ENCODE assay signal across 10 cellular contexts in genomic region chr5:40385544-40385943, GRCh38.
DNase-seq lines count a peak whose midpoint lies in the region; ATAC-seq, FAIRE-seq and TF ChIP-seq lines count a peak whose summit lies in the region.
"Had no signal": no experiment of that assay in that cellular context is flagged by ENCODE, and none has a peak within 500 bp of the region (broad histone marks: within the 10 kb centered on the region; RNA-seq: fewer than 3 reads in every experiment).

No MANE protein-coding gene starts in this region.

- H2AK5ac ChIP-seq in mesenchymal stem cell (ENCODE audit: low read length, severe bottlenecking) = peak overlapping the region; percentile 59

- H3K4me3 Mint-ChIP-seq in activated naive CD8-positive, alpha-beta T cell = peak overlapping the region; percentile 18

- peak overlapping the region in 1 of 2 experiments; percentile 48 for H3K14ac ChIP-seq in mesenchymal stem cell (ENCODE audit: low read length in 2 of 2)

- no peak overlapping the region for H3K4me2 ChIP-seq in mesenchymal stem cell (ENCODE audit: low read length, poor library complexity, severe bottlenecking)

- peaks cover 2% of the 10 kb centered on the region for H3K36me3 Mint-ChIP-seq in activated naive CD8-positive, alpha-beta T cell

- H4K91ac ChIP-seq in mesenchymal stem cell (ENCODE audit: low read length) = no peak overlapping the region

- FAIRE-seq in small intestine (lab: Jason Lieb, UNC) = no peak

- H3K4me1 ChIP-seq in HUES64 (ENCODE audit: insufficient read depth, low read length) (peaks cover 29% of the 10 kb centered on the region), mesenchymal stem cell (ENCODE audit: control insufficient read depth, insufficient read depth, low read depth, low read length) (peaks cover 5% of the 10 kb centered on the region), small intestine (ENCODE audit: control insufficient read depth in 2 of 2, insufficient read depth in 1 of 2, low read depth in 1 of 2, low read length in 1 of 2) (no peaks in the 10 kb centered on the region), tibial nerve (peaks cover 0 to 17% (median 7%) of the 10 kb centered on the region in 4 donors)

- no peak for TF ChIP-seq POLR2A in tibial nerve (IDR thresholded peaks at IDR 0.05)

- no peak overlapping the region for H2AFZ ChIP-seq in mesenchymal stem cell (ENCODE audit: low read depth, low read length)

- H3K9me3 ChIP-seq in HUES64 (ENCODE audit: insufficient read depth, low read depth, low read length) (no peaks in the 10 kb centered on the region), mesenchymal stem cell (ENCODE audit: control insufficient read depth, low read length) (no peaks in the 10 kb centered on the region), small intestine (ENCODE audit: control insufficient read depth, low read depth) (no peaks in the 10 kb centered on the region), tibial nerve (no peaks in the 10 kb centered on the region)

- ATAC-seq in HG03460 (IDR thresholded peaks at IDR 0.05; ENCODE audit: unreplicated experiment) = no peak

- peak overlapping the region; percentile 67 for H2BK15ac ChIP-seq in mesenchymal stem cell (ENCODE audit: low read depth, poor library complexity, severe bottlenecking)

- TF ChIP-seq EP300 in tibial nerve (IDR thresholded peaks at IDR 0.05) = no peak

- peak overlapping the region; percentile 93 for H3K27ac Mint-ChIP-seq in activated naive CD8-positive, alpha-beta T cell

- no peaks in the 10 kb centered on the region for H3K27me3 Mint-ChIP-seq in activated naive CD8-positive, alpha-beta T cell

- H3K79me1 ChIP-seq in mesenchymal stem cell (replicated peaks; ENCODE audit: low read length, poor library complexity, severe bottlenecking) = no peaks in the 10 kb centered on the region

- H3K4me3 ChIP-seq in HUES64 (ENCODE audit: low read length) = no peak overlapping the region
- H3K4me3 ChIP-seq in mesenchymal stem cell (ENCODE audit: insufficient read depth in 1 of 2, low read depth in 1 of 2, low read length in 2 of 2) = no peak overlapping the region
- no peak overlapping the region for H3K4me3 ChIP-seq in small intestine (ENCODE audit: low read depth in 1 of 2, low read length in 2 of 2)
- H3K4me3 ChIP-seq in tibial nerve = no peak overlapping the region

- H3K9me3 Mint-ChIP-seq in activated naive CD8-positive, alpha-beta T cell (ENCODE audit: low read depth) = no peaks in the 10 kb centered on the region

- H4K8ac ChIP-seq in mesenchymal stem cell (ENCODE audit: low read length) = no peak overlapping the region

- no peak overlapping the region for H2BK120ac ChIP-seq in mesenchymal stem cell (ENCODE audit: low read depth, low read length)

- H3K23ac ChIP-seq in mesenchymal stem cell (ENCODE audit: low read length in 2 of 2) = no peak overlapping the region

- peak; percentile 56 for DNase-seq in EH (ENCODE audit: low read depth)
- DNase-seq in mesenchymal stem cell = peak; percentile 42
- DNase-seq in NCI-H2227 (lab: John Stamatoyannopoulos, UW; ENCODE audit: unreplicated experiment) = no peak
- DNase-seq in small intestine = no peak
- DNase-seq in tibial nerve (ENCODE audit: low spot score in 2 of 2) = no peak
- DNase-seq: caudate nucleus, left cardiac atrium had no signal

- H3K9ac ChIP-seq in HUES64 (ENCODE audit: low read depth, low read length) (no peak overlapping the region), mesenchymal stem cell (ENCODE audit: low read length) (no peak overlapping the region)

- peak overlapping the region in 1 of 2 experiments; percentile 2 for H3K18ac ChIP-seq in mesenchymal stem cell (ENCODE audit: low read depth in 1 of 2, low read length in 2 of 2)

- H3K27ac ChIP-seq in HUES64 (ENCODE audit: low read depth, low read length) (0 out of 2 replicates have a peak overlapping the region, but pooled peaks have one; percentile 47), mesenchymal stem cell (ENCODE audit: low read length, poor library complexity, severe bottlenecking) (peak overlapping the region; percentile 70), small intestine (ENCODE audit: low read depth in 1 of 2, low read length in 1 of 2) (peak overlapping the region in 1 of 2 donors; percentile 55), tibial nerve (no peak overlapping the region)

- H3K4me1 Mint-ChIP-seq in activated naive CD8-positive, alpha-beta T cell (ENCODE audit: low read depth) = peaks cover 82% of the 10 kb centered on the region

- no peaks in the 10 kb centered on the region for H3K27me3 ChIP-seq in HUES64 (ENCODE audit: insufficient read depth, low read length)
- H3K27me3 ChIP-seq in mesenchymal stem cell (ENCODE audit: control insufficient read depth in 1 of 2, insufficient read depth in 1 of 2, low read length in 2 of 2) = no peaks in the 10 kb centered on the region
- no peaks in the 10 kb centered on the region for H3K27me3 ChIP-seq in small intestine (ENCODE audit: control insufficient read depth in 2 of 2, insufficient read depth in 2 of 2, low read length in 2 of 2)
- H3K27me3 ChIP-seq in tibial nerve = no peaks in the 10 kb centered on the region

- H2BK5ac ChIP-seq in mesenchymal stem cell (ENCODE audit: low read depth, low read length, poor library complexity, severe bottlenecking) = no peak overlapping the region

- no peak overlapping the region for H3K4ac ChIP-seq in mesenchymal stem cell (ENCODE audit: low read depth in 1 of 2, low read length in 2 of 2)

- TF ChIP-seq CTCF in tibial nerve (IDR thresholded peaks at IDR 0.05) = no peak

- H3K36me3 ChIP-seq in HUES64 (ENCODE audit: insufficient read depth, low read length) = no peaks in the 10 kb centered on the region
- H3K36me3 ChIP-seq in mesenchymal stem cell (ENCODE audit: control insufficient read depth in 1 of 2, insufficient read depth in 2 of 2, low read depth in 1 of 2, low read length in 2 of 2) = no peaks in the 10 kb centered on the region
- no peaks in the 10 kb centered on the region for H3K36me3 ChIP-seq in small intestine (ENCODE audit: control insufficient read depth in 2 of 2, insufficient read depth in 2 of 2, low read length in 2 of 2)
- H3K36me3 ChIP-seq in tibial nerve = no peaks in the 10 kb centered on the region

- peak overlapping the region in 1 of 2 experiments; percentile 63 for H2BK12ac ChIP-seq in mesenchymal stem cell (ENCODE audit: low read length in 2 of 2)

Comparison
In these comparisons a context has a peak if more than half of its experiments do, and no peak if none do; other contexts are left out.
1. DNase-seq: peak in EH (single experiment) and mesenchymal stem cell (single experiment); none in NCI-H2227 (single experiment), small intestine (single experiment) and tibial nerve (0 of 2).
2. H3K27ac ChIP-seq: peak in HUES64 (single experiment) and mesenchymal stem cell (single experiment); none in tibial nerve (0 of 4).